Comparison of ENCODE assay signal across 8 cellular contexts in the genomic region with DNA sequence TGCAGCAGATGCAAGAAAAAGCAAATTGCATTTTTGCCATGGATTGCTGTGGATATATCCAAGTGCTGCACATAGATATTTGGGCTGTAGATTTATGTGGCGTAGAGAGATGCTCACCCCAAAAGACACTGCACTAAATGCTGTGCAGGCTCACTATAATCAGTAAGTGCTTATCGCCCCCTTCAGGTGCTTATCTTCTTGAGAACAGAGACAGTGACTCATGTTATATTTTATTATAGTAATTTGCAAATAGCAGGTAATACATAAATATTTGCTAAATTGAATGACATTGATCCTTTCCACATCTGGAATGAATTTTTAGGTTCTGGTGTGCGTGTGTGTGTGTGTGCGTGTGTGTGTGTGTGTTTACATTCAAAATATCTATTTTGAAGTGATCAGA. TPM values are rescaled to one million over a fixed set of nuclear protein-coding genes. Genes with fewer than 3 reads are reported as not detected.
DNase-seq lines count a peak whose midpoint lies in the region; ATAC-seq and TF ChIP-seq lines count a peak whose summit lies in the region.

No MANE protein-coding gene starts in this region.

- H3K9ac ChIP-seq in DND-41 (ENCODE audit: low read depth, low read length): no peak overlapping the region
- no peak overlapping the region for H3K9ac ChIP-seq in mesenchymal stem cell (ENCODE audit: low read length)

- TF ChIP-seq CTCF in DND-41 (IDR thresholded peaks at IDR 0.05; ENCODE audit: borderline replicate concordance, extremely low read depth, low read length, poor library complexity, severe bottlenecking): peak; percentile 45
- TF ChIP-seq CTCF in activated CD8-positive, alpha-beta T cell treated with anti-CD3 and anti-CD28 coated beads for 36 hours (IDR thresholded peaks at IDR 0.05): no peak

- no peak overlapping the region for H3K18ac ChIP-seq in mesenchymal stem cell (ENCODE audit: low read depth in 1 of 2, low read length in 2 of 2)

- H3K27me3 Mint-ChIP-seq in activated CD8-positive, alpha-beta T cell treated with anti-CD3 and anti-CD28 coated beads for 36 hours: peaks cover 1% of the 10 kb centered on the region
- H3K27me3 Mint-ChIP-seq in activated T-cell treated with anti-CD3 and anti-CD28 coated beads, Interleukin-2, amount 50 U/mL, for 4 hours (ENCODE audit: low read depth): no peaks in the 10 kb centered on the region

- H3K4me2 ChIP-seq in DND-41 (ENCODE audit: insufficient read depth, low read length) (no peak overlapping the region), mesenchymal stem cell (ENCODE audit: low read length, poor library complexity, severe bottlenecking) (no peak overlapping the region)

- no peak overlapping the region for H2BK15ac ChIP-seq in mesenchymal stem cell (ENCODE audit: low read depth, poor library complexity, severe bottlenecking)

- H3K27ac ChIP-seq in DND-41 (ENCODE audit: low read length) (no peak overlapping the region), mesenchymal stem cell (ENCODE audit: low read length, poor library complexity, severe bottlenecking) (no peak overlapping the region)

- CTCF ChIA-PET in activated CD8-positive, alpha-beta T cell treated with anti-CD3 and anti-CD28 coated beads for 36 hours (lab: Charles Lee): interaction anchor here (2.3 kb wide), 1 partner anchor 21 kb away, joined by 13 read pairs; no protein-coding TSS in a partner anchor

- POLR2A ChIA-PET in activated CD8-positive, alpha-beta T cell treated with anti-CD3 and anti-CD28 coated beads for 36 hours (lab: Charles Lee): no interaction called here

- H2AFZ ChIP-seq in DND-41 (ENCODE audit: low read depth, low read length) (no peak overlapping the region), mesenchymal stem cell (ENCODE audit: low read depth, low read length) (no peak overlapping the region)

- H3K36me3 Mint-ChIP-seq in activated CD8-positive, alpha-beta T cell treated with anti-CD3 and anti-CD28 coated beads for 36 hours (ENCODE audit: low read depth): no peaks in the 10 kb centered on the region
- H3K36me3 Mint-ChIP-seq in activated T-cell treated with anti-CD3 and anti-CD28 coated beads, Interleukin-2, amount 50 U/mL, for 4 hours (ENCODE audit: insufficient read depth): no peaks in the 10 kb centered on the region

- H3K9me3 Mint-ChIP-seq in activated CD8-positive, alpha-beta T cell treated with anti-CD3 and anti-CD28 coated beads for 36 hours: no peaks in the 10 kb centered on the region
- H3K9me3 Mint-ChIP-seq in activated T-cell treated with anti-CD3 and anti-CD28 coated beads, Interleukin-2, amount 50 U/mL, for 4 hours: no peaks in the 10 kb centered on the region

- no peaks in the 10 kb centered on the region for H3K9me3 ChIP-seq in DND-41 (ENCODE audit: insufficient read depth, low read length, severe bottlenecking)
- H3K9me3 ChIP-seq in mesenchymal stem cell (ENCODE audit: control insufficient read depth, low read length): no peaks in the 10 kb centered on the region

- no peaks in the 10 kb centered on the region for H4K20me1 ChIP-seq in DND-41 (ENCODE audit: insufficient read depth, low read length)

- no peaks in the 10 kb centered on the region for H3K79me2 ChIP-seq in DND-41 (ENCODE audit: insufficient read depth, low read length)

- H4K91ac ChIP-seq in mesenchymal stem cell (ENCODE audit: low read length): no peak overlapping the region

- no peaks in the 10 kb centered on the region for H3K4me1 Mint-ChIP-seq in activated CD8-positive, alpha-beta T cell treated with anti-CD3 and anti-CD28 coated beads for 36 hours (ENCODE audit: low read depth)
- no peaks in the 10 kb centered on the region for H3K4me1 Mint-ChIP-seq in activated T-cell treated with anti-CD3 and anti-CD28 coated beads, Interleukin-2, amount 50 U/mL, for 4 hours (ENCODE audit: low read depth)

- no peak overlapping the region for H2AK5ac ChIP-seq in mesenchymal stem cell (ENCODE audit: low read length, severe bottlenecking)

- WGBS in mesenchymal stem cell: 100% methylated on average over 1 of the region's 4 CpGs

- intact Hi-C loops in activated CD8-positive, alpha-beta T cell treated with anti-CD3 and anti-CD28 coated beads for 36 hours (cut with micrococcal nuclease): no loop called here

- H2BK12ac ChIP-seq in mesenchymal stem cell (ENCODE audit: low read length in 2 of 2): no peak overlapping the region

- no peaks in the 10 kb centered on the region for H3K79me1 ChIP-seq in mesenchymal stem cell (replicated peaks; ENCODE audit: low read length, poor library complexity, severe bottlenecking)

- H3K14ac ChIP-seq in mesenchymal stem cell (ENCODE audit: low read length in 2 of 2): no peak overlapping the region

- H3K36me3 ChIP-seq in DND-41 (ENCODE audit: insufficient read depth, low read length) (no peaks in the 10 kb centered on the region), mesenchymal stem cell (ENCODE audit: control insufficient read depth in 1 of 2, insufficient read depth in 2 of 2, low read depth in 1 of 2, low read length in 2 of 2) (no peaks in the 10 kb centered on the region)

- H4K8ac ChIP-seq in mesenchymal stem cell (ENCODE audit: low read length): no peak overlapping the region

- no peak overlapping the region for H3K27ac Mint-ChIP-seq in activated CD8-positive, alpha-beta T cell treated with anti-CD3 and anti-CD28 coated beads for 36 hours

- no peak overlapping the region for H2BK120ac ChIP-seq in mesenchymal stem cell (ENCODE audit: low read depth, low read length)

- H3K27me3 ChIP-seq in DND-41 (ENCODE audit: insufficient read depth, low read length, poor library complexity): no peaks in the 10 kb centered on the region
- peaks cover 5 to 9% of the 10 kb centered on the region in 2 experiments for H3K27me3 ChIP-seq in mesenchymal stem cell (ENCODE audit: control insufficient read depth in 1 of 2, insufficient read depth in 1 of 2, low read length in 2 of 2)

- H2BK5ac ChIP-seq in mesenchymal stem cell (ENCODE audit: low read depth, low read length, poor library complexity, severe bottlenecking): no peak overlapping the region

- H3K4me1 ChIP-seq in DND-41 (ENCODE audit: insufficient read depth, low read length) (no peaks in the 10 kb centered on the region), mesenchymal stem cell (ENCODE audit: control insufficient read depth, insufficient read depth, low read depth, low read length) (peaks cover 4% of the 10 kb centered on the region)

- no peak overlapping the region for H3K4me3 ChIP-seq in DND-41 (ENCODE audit: low read depth in 1 of 2, low read length in 2 of 2)
- no peak overlapping the region for H3K4me3 ChIP-seq in mesenchymal stem cell (ENCODE audit: insufficient read depth in 1 of 2, low read depth in 1 of 2, low read length in 2 of 2)

- H3K23ac ChIP-seq in mesenchymal stem cell (ENCODE audit: low read length in 2 of 2): no peak overlapping the region

- DNase-seq in DND-41 (peak; percentile 7), LHCN-M2 (ENCODE audit: low read depth) (peak; percentile 43), mesenchymal stem cell (peak; percentile 18), NCI-H774 (lab: John Stamatoyannopoulos, UW) (no peak)
- DNase-seq in activated CD8-positive, alpha-beta T cell treated with anti-CD3 and anti-CD28 coated beads for 36 hours: peak; percentile 26
- no peak for DNase-seq in activated T-cell treated with anti-CD3 and anti-CD28 coated beads, Interleukin-2, amount 50 U/mL, for 4 hours

- no peak overlapping the region for H3K4ac ChIP-seq in mesenchymal stem cell (ENCODE audit: low read depth in 1 of 2, low read length in 2 of 2)

- ATAC-seq in DND-41 (ENCODE audit: insufficient read depth, low read depth) (no peak), HG03342 (IDR thresholded peaks at IDR 0.05; ENCODE audit: unreplicated experiment) (no peak), HG02642 (IDR thresholded peaks at IDR 0.05; ENCODE audit: poor library complexity, unreplicated experiment) (no peak)
- ATAC-seq in activated CD8-positive, alpha-beta T cell treated with anti-CD3 and anti-CD28 coated beads for 36 hours: no peak
- ATAC-seq in activated T-cell treated with anti-CD3 and anti-CD28 coated beads, Interleukin-2, amount 50 U/mL, for 4 hours: no peak

- no peak overlapping the region for H3K4me3 Mint-ChIP-seq in activated CD8-positive, alpha-beta T cell treated with anti-CD3 and anti-CD28 coated beads for 36 hours
- no peak overlapping the region for H3K4me3 Mint-ChIP-seq in activated T-cell treated with anti-CD3 and anti-CD28 coated beads, Interleukin-2, amount 50 U/mL, for 4 hours

RNA-seq across cellular contexts. Expression of a gene that starts 36.8 kb away (rescaled TPM):
- total RNA-seq in LHCN-M2 (2014; rRNA removed): 3.7 and 7.5 TPM in 2 replicates
- 2.1 TPM for polyA plus RNA-seq in LHCN-M2 (2012)
- 1 to 10 TPM; 4.5 to 4.7 TPM for total RNA-seq in activated CD8-positive, alpha-beta T cell treated with anti-CD3 and anti-CD28 coated beads for 36 hours
- 3.5 TPM for polyA plus RNA-seq in mesenchymal stem cell (2013, experiment 1 of 2)
- 3.6 TPM for polyA plus RNA-seq in mesenchymal stem cell (2013, experiment 2 of 2)
- total RNA-seq in activated T-cell treated with anti-CD3 and anti-CD28 coated beads, Interleukin-2, amount 50 U/mL, for 4 hours: 1 to 10 TPM; 5.2 to 6.3 (median 5.4) TPM

Comparison
In these comparisons a context has a peak if more than half of its experiments do, and no peak if none do; other contexts are left out.
1. DNase-seq: peak in DND-41 (single experiment), LHCN-M2 (single experiment), activated CD8-positive, alpha-beta T cell treated with anti-CD3 and anti-CD28 coated beads for 36 hours (single experiment) and mesenchymal stem cell (single experiment); none in NCI-H774 (single experiment) and activated T-cell treated with anti-CD3 and anti-CD28 coated beads, Interleukin-2, amount 50 U/mL, for 4 hours (single experiment).